Comparison of ENCODE assay signal across 15 cellular contexts in the genomic region with DNA sequence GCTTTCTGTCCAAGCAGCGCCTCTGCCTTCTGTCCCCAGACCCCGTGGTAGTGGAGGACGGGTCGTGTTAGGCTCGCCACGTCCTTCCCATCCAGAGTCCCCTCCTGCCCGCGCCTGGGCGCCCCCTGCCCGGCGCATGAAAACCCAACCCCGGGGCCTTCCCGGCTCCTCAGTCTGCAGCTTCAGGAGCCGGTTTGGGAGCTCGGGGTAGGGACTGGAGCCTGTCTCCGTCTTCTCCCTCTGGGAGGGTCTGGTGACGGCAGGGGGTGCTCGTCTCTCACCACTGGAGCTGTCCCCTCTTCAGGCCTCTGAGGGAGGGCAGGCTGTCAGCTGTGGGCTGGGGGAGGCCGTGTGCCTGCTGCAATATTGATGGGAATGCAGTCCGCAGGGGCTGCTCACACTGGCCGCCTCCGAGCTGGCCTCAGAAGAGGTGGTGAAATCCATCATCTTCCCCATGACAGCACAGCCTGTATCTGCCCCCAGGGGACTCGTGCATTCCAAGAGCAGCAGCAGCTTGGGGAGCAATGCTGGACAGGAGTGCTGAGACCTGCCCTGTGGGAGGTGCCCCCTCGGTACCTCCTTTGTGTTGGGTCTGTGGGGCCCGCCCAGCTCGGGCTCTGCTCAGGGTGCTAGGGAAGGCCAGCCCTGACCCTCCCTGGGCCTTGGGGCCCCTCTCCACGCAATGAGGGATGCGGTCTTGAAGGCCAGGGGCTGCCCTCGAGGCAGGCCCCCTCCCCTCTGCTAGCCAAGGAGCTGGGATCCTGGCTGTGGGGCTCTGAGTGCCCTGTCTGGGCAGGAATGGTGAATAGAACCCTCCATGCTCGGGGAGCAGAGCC. TPM values are rescaled to one million over a fixed set of nuclear protein-coding genes. Genes with fewer than 3 reads are reported as not detected.
A peak's percentile ranks its signal among the peaks of the same experiment; 100 is the strongest.
DNase-seq lines count a peak whose midpoint lies in the region; ATAC-seq and TF ChIP-seq lines count a peak whose summit lies in the region.
"Had no signal": no experiment of that assay in that cellular context is flagged by ENCODE, and none has a peak within 500 bp of the region (broad histone marks: within the 10 kb centered on the region; RNA-seq: fewer than 3 reads in every experiment).

No MANE protein-coding gene starts in this region.

- H3K4me2 ChIP-seq in SK-N-SH, result no peak overlapping the region

- H4K20me1 ChIP-seq in SK-N-SH (ENCODE audit: insufficient read depth), result no peaks in the 10 kb centered on the region

- H3K4me1 ChIP-seq in SK-N-SH (ENCODE audit: control insufficient read depth in 1 of 2, insufficient read depth in 2 of 2, low read depth in 1 of 2, low read length in 1 of 2) (peaks cover 0 to 9% of the 10 kb centered on the region in 2 experiments; a peak in 1 of 4 replicates), ascending aorta (peaks cover 0 to 4% of the 10 kb centered on the region in 2 donors)

- no peaks in the 10 kb centered on the region for H3K9me3 ChIP-seq in SK-N-SH
- no peaks in the 10 kb centered on the region for H3K9me3 ChIP-seq in ascending aorta
- H3K9me3 ChIP-seq: neutrophil had no signal

- CTCF ChIA-PET in SK-N-SH (lab: Yijun Ruan, JAX), result interaction anchor here (1.3 to 1.5 kb wide), 2 partner anchors 13 to 262 kb away, joined by 4 to 5 read pairs; no protein-coding TSS in a partner anchor

- no peaks in the 10 kb centered on the region for H3K9me2 ChIP-seq in SK-N-SH

- WGBS in SK-N-SH (ENCODE audit: low lambda C conversion rate), result 29% methylated on average over 9 of the region's 30 CpGs

- H3K36me3 ChIP-seq in SK-N-SH (replicated peaks in 1 of 2; ENCODE audit: control insufficient read depth in 1 of 2, insufficient read depth in 2 of 2, low read length in 1 of 2), result no peaks in the 10 kb centered on the region
- H3K36me3 ChIP-seq in ascending aorta, result no peaks in the 10 kb centered on the region
- H3K36me3 ChIP-seq: neutrophil had no signal

- H3K27ac Mint-ChIP-seq in stimulated activated memory B cell treated with anti-CD40 and anti-IgM and Interleukin-4, amounts not matched to agents 10 μg/mL and 1 μg/mL and 100 μg/mL, for 72 hours, result peak overlapping the region; percentile 65

- H3K4me3 Mint-ChIP-seq in stimulated activated memory B cell treated with anti-CD40 and anti-IgM and Interleukin-4, amounts not matched to agents 10 μg/mL and 1 μg/mL and 100 μg/mL, for 72 hours, result no peak overlapping the region

- H2AFZ ChIP-seq in SK-N-SH (ENCODE audit: low read depth), result no peak overlapping the region

- TF ChIP-seq CTCF in SK-N-SH (IDR thresholded peaks at IDR 0.05) (no peak), ascending aorta (IDR thresholded peaks at IDR 0.05) (peak in 2 of 3 experiments; percentile 20 to 38)

- H3K4me3 ChIP-seq in SK-N-SH (ENCODE audit: low read depth in 2 of 2, low read length in 1 of 2) (no peak overlapping the region), ascending aorta (no peak overlapping the region)
- H3K4me3 ChIP-seq: dorsolateral prefrontal cortex had no signal

- H3K27ac ChIP-seq in SK-N-SH (ENCODE audit: low read depth in 2 of 2, low read length in 1 of 2) (no peak overlapping the region), ascending aorta (no peak overlapping the region)
- H3K27ac ChIP-seq: neutrophil, VCaP had no signal

- no peaks in the 10 kb centered on the region for H3K79me2 ChIP-seq in SK-N-SH (ENCODE audit: insufficient read depth)

- POLR2A ChIA-PET in SK-N-SH (lab: Yijun Ruan, JAX), result no interaction called here

- peaks cover 6% of the 10 kb centered on the region for H3K9me3 Mint-ChIP-seq in stimulated activated memory B cell treated with anti-CD40 and anti-IgM and Interleukin-4, amounts not matched to agents 10 μg/mL and 1 μg/mL and 100 μg/mL, for 72 hours

- TF ChIP-seq RAD21 in SK-N-SH (IDR thresholded peaks at IDR 0.05; ENCODE audit: low read length), result no peak

- no peak for TF ChIP-seq EP300 in SK-N-SH (IDR thresholded peaks at IDR 0.05; ENCODE audit: borderline replicate concordance in 1 of 2, low read depth in 1 of 2, low read length in 1 of 2)

- H3K4me1 Mint-ChIP-seq in stimulated activated memory B cell treated with anti-CD40 and anti-IgM and Interleukin-4, amounts not matched to agents 10 μg/mL and 1 μg/mL and 100 μg/mL, for 72 hours, result peaks cover 23% of the 10 kb centered on the region

- intact Hi-C loops in ascending aorta (cut with DNase I), result no loop called here

- DNase-seq in SK-N-SH (no peak), ascending aorta (ENCODE audit: low spot score in 2 of 2) (no peak), iPS-NIHi7 (ENCODE audit: extremely low spot score) (peak; percentile 70), DMS79 (lab: John Stamatoyannopoulos, UW) (no peak), NK-92 (lab: John Stamatoyannopoulos, UW; ENCODE audit: unreplicated experiment) (no peak)
- no peak for DNase-seq in activated naive CD4-positive, alpha-beta T cell treated with Interleukin-2 at 50 U/mL for 16 hours
- DNase-seq: activated CD8-positive, alpha-beta memory T cell treated with anti-CD3 and anti-CD28 coated beads, Interleukin-2, amount 50 U/mL, for 48 hours; DND-41; foreskin melanocyte; NCI-H226 had no signal

- no peak overlapping the region for H3K9ac ChIP-seq in SK-N-SH

- no peaks in the 10 kb centered on the region; the same call in 1 of the 2 replicates for H3K27me3 ChIP-seq in SK-N-SH (ENCODE audit: insufficient read depth)
- no peaks in the 10 kb centered on the region for H3K27me3 ChIP-seq in ascending aorta

- H3F3A ChIP-seq in SK-N-SH (replicated peaks; ENCODE audit: insufficient read depth), result no peaks in the 10 kb centered on the region

- no peaks in the 10 kb centered on the region for H3K27me3 Mint-ChIP-seq in stimulated activated memory B cell treated with anti-CD40 and anti-IgM and Interleukin-4, amounts not matched to agents 10 μg/mL and 1 μg/mL and 100 μg/mL, for 72 hours

- H3K36me3 Mint-ChIP-seq in stimulated activated memory B cell treated with anti-CD40 and anti-IgM and Interleukin-4, amounts not matched to agents 10 μg/mL and 1 μg/mL and 100 μg/mL, for 72 hours, result peaks cover 8% of the 10 kb centered on the region

- ATAC-seq in SK-N-SH treated with all-trans-retinoic acid at 6 μM for 48 hours, result peak; percentile 45
- no peak for ATAC-seq in stimulated activated memory B cell treated with anti-CD40 and anti-IgM and Interleukin-4, amounts not matched to agents 10 μg/mL and 1 μg/mL and 100 μg/mL, for 72 hours

TF ChIP-seq in SK-N-SH treated with all-trans-retinoic acid at 6 μM for 48 hours, 23 proteins besides CTCF, POLR2A, EP300 and RAD21 (continues in another document):
- TF ChIP-seq TOX (CRISPR knock-in tag; IDR thresholded peaks at IDR 0.05; ENCODE audit: borderline replicate concordance), result no peak
- no peak for TF ChIP-seq ISL1 (CRISPR knock-in tag; IDR thresholded peaks at IDR 0.05)
- TF ChIP-seq RARB (CRISPR knock-in tag; IDR thresholded peaks at IDR 0.05), result no peak
- TF ChIP-seq TCF4 (CRISPR knock-in tag; IDR thresholded peaks at IDR 0.05; ENCODE audit: borderline replicate concordance), result no peak
- TF ChIP-seq ZFP3 (CRISPR knock-in tag; IDR thresholded peaks at IDR 0.05), result no peak
- TF ChIP-seq, protein P1, sequence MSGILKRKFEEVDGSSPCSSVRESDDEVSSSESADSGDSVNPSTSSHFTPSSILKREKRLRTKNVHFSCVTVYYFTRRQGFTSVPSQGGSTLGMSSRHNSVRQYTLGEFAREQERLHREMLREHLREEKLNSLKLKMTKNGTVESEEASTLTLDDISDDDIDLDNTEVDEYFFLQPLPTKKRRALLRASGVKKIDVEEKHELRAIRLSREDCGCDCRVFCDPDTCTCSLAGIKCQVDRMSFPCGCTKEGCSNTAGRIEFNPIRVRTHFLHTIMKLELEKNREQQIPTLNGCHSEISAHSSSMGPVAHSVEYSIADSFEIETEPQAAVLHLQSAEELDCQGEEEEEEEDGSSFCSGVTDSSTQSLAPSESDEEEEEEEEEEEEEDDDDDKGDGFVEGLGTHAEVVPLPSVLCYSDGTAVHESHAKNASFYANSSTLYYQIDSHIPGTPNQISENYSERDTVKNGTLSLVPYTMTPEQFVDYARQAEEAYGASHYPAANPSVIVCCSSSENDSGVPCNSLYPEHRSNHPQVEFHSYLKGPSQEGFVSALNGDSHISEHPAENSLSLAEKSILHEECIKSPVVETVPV (CRISPR knock-in tag; IDR thresholded peaks at IDR 0.05), result no peak

TF ChIP-seq in SK-N-SH, 30 proteins besides CTCF, POLR2A, EP300 and RAD21:
- TF ChIP-seq TEAD4 (IDR thresholded peaks at IDR 0.05; ENCODE audit: borderline replicate concordance, insufficient read depth) (no peak), JUND (IDR thresholded peaks at IDR 0.05) (no peak), POLR2AphosphoS5 (IDR thresholded peaks at IDR 0.05; ENCODE audit: low read depth, low read length) (no peak)
- TF ChIP-seq, protein P2, sequence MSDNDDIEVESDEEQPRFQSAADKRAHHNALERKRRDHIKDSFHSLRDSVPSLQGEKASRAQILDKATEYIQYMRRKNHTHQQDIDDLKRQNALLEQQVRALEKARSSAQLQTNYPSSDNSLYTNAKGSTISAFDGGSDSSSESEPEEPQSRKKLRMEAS (IDR thresholded peaks at IDR 0.05; ENCODE audit: low read depth), result no peak

RNA-seq across cellular contexts. Expression of a gene that starts 17.8 kb away (rescaled TPM):
- not detected in 2 replicates for polyA plus RNA-seq in SK-N-SH (2012; rRNA removed)
- not detected in 2 replicates for polyA plus RNA-seq in SK-N-SH (2012; cell fraction: cytosol; rRNA removed)
- not detected in 2 replicates for polyA plus RNA-seq in SK-N-SH (2012; cell fraction: nucleus; rRNA removed)
- 28.2 TPM for total RNA-seq in ascending aorta

RNA-seq across cellular contexts. Expression of a gene that starts 20.5 kb away (rescaled TPM):
- polyA plus RNA-seq in SK-N-SH (2012; rRNA removed), result 0.03 and 0.05 TPM in 2 replicates
- not detected in 2 replicates for polyA plus RNA-seq in SK-N-SH (2012; cell fraction: cytosol; rRNA removed)
- polyA plus RNA-seq in SK-N-SH (2012; cell fraction: nucleus; rRNA removed), result 0.07 and 0.08 TPM in 2 replicates
- total RNA-seq in ascending aorta, result not detected

RNA-seq across cellular contexts. Expression of a gene that starts 38.1 kb away (rescaled TPM):
- 1.3 and 1.5 TPM in 2 replicates for polyA plus RNA-seq in SK-N-SH (2012; rRNA removed)
- polyA plus RNA-seq in SK-N-SH (2012; cell fraction: cytosol; rRNA removed), result 0.58 and 1.2 TPM in 2 replicates
- 2.6 TPM in 2 replicates for polyA plus RNA-seq in SK-N-SH (2012; cell fraction: nucleus; rRNA removed)
- total RNA-seq in ascending aorta, result 3.3 TPM

RNA-seq across cellular contexts. Expression of a gene that starts 59.9 kb away (rescaled TPM):
- 19.1 and 20.9 TPM in 2 replicates for polyA plus RNA-seq in SK-N-SH (2012; rRNA removed)
- 13.0 and 17.2 TPM in 2 replicates for polyA plus RNA-seq in SK-N-SH (2012; cell fraction: cytosol; rRNA removed)
- 25.5 and 29.9 TPM in 2 replicates for polyA plus RNA-seq in SK-N-SH (2012; cell fraction: nucleus; rRNA removed)
- 87.5 TPM for total RNA-seq in ascending aorta
